Comparison of ENCODE assay signal across 8 cellular contexts in the genomic region with DNA sequence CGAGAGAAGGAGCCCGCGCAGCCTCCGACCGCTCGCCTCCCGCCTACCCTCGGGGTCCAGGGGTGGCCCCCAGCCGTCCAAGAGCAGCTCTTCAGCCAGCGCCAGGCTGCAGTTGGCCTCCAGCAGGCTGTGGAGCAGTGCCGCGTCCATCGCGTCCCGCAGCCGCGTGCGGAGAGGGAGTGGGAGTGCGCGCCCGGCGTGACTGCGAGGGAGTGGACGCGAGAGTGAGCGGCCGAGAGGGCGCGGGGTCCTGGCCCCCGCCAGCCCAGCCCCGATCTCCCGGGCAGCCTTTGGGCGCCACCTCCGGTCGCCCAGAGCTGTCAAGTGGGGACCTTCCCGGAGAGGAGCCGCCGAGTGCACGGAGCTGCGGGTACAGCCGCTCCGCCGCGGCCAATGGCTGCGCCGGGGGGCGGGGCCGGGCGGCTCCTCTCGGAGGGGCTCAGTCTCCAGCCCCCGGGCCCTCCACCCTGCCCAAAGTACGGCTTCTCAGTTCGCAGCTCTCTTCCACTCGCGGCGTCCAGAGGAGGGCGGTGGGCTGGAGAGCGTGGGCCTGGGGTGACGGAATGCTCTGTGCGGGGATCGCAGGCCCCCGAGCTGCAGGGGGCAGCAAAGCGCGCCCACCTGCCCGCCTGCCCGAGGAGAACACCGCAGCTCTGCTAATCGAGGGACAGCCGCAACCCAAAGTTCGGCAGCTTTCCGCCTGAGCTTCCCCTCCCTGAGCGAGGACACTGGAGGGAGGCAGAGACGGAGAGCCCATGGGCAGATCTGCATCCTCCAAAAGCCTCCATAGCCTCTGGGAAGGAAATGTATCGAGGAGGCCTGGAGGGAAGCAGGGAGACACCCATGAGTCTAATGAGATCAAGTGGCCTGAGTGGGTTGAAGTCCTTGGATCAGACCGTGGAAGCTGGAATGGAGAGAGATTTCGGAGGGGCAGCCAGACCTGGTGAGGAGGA.
A peak's percentile ranks its signal among the peaks of the same experiment; 100 is the strongest.
DNase-seq lines count a peak whose midpoint lies in the region; ATAC-seq lines count a peak whose summit lies in the region.

A gene (minus strand): TSS at position 326 of the 953 bp plus-strand sequence. CDS start 176 bp downstream, at position 150.

- H3K4me1 ChIP-seq in BLaER1, result peaks cover 39% of the 10 kb centered on the region

- H3K4me3 ChIP-seq in BLaER1, result peak within 1 kb of the TSS; percentile 59
- peak within 1 kb of the TSS; percentile 47 for H3K4me3 ChIP-seq in iPS-11a (ENCODE audit: low read depth, low read length)

- H3K9ac ChIP-seq in BLaER1, result no peak within 1 kb of the TSS

- peak within 1 kb of the TSS; percentile 56 for H3K4me2 ChIP-seq in BLaER1

- no peaks in the 10 kb centered on the region for H3K36me3 ChIP-seq in BLaER1

- ATAC-seq in HG02885 (IDR thresholded peaks at IDR 0.05; ENCODE audit: poor library complexity, unreplicated experiment), result peak; percentile 44
- no peak for ATAC-seq in GM21360 (IDR thresholded peaks at IDR 0.05; ENCODE audit: unreplicated experiment)

- 0 out of 2 replicates have a peak, but pooled peaks cover 11% of the 10 kb centered on the region for H4K20me1 ChIP-seq in BLaER1

- H3K9me3 ChIP-seq in BLaER1, result peaks cover 10% of the 10 kb centered on the region

- DNase-seq in activated gamma-delta T cell treated with Interleukin-2 at 50 U/mL for 16 hours (peak; percentile 17), HuH-7.5 (ENCODE audit: low spot score) (no peak), 8988T (no peak)
- peak; percentile 5 to 21 for DNase-seq in stimulated activated CD4-positive, alpha-beta T cell treated with anti-CD3 and anti-CD28 coated beads, Interleukin-1b, Interleukin-23, amount 100 ng/mL, for 4 hours (ENCODE audit: low read depth in 2 of 2)

- no peak within 1 kb of the TSS for H3K27ac ChIP-seq in BLaER1

- H3K27me3 ChIP-seq in BLaER1, result peaks cover 44% of the 10 kb centered on the region

Comparison
In these comparisons a context has a peak if more than half of its experiments do, and no peak if none do; other contexts are left out.
1. DNase-seq: peak in activated gamma-delta T cell treated with Interleukin-2 at 50 U/mL for 16 hours (single experiment) and stimulated activated CD4-positive, alpha-beta T cell treated with anti-CD3 and anti-CD28 coated beads, Interleukin-1b, Interleukin-23, amount 100 ng/mL, for 4 hours (2 of 2); none in HuH-7.5 (single experiment) and 8988T (single experiment).